ENCODE assay signal across 13 cellular contexts in genomic region chr1:209646558-209646957, GRCh38. TPM values are rescaled to one million over a fixed set of nuclear protein-coding genes. Genes with fewer than 3 reads are reported as not detected.
A peak's percentile ranks its signal among the peaks of the same experiment; 100 is the strongest.
DNase-seq lines count a peak whose midpoint lies in the region; ATAC-seq, FAIRE-seq and TF ChIP-seq lines count a peak whose summit lies in the region.
"Had no signal": no experiment of that assay in that cellular context is flagged by ENCODE, and none has a peak within 500 bp of the region (broad histone marks: within the 10 kb centered on the region; RNA-seq: fewer than 3 reads in every experiment).

No MANE protein-coding gene starts in this region.

- H4K8ac ChIP-seq in mesendoderm (ENCODE audit: low read depth, low read length), result no peak overlapping the region

- no peak for TF ChIP-seq CTCF in breast epithelium (IDR thresholded peaks at IDR 0.05)

- H2BK120ac ChIP-seq in mesendoderm (ENCODE audit: low read depth, low read length), result no peak overlapping the region

- H3K4me2 ChIP-seq in BLaER1 treated with 17β-estradiol and CSF1 and Interleukin-3, amounts not matched to agents 10 nM and 100 nM, result peak overlapping the region; percentile 61 to 99 (median 95)
- H3K4me2 ChIP-seq in mesendoderm (ENCODE audit: low read length), result no peak overlapping the region

- H3K9me3 ChIP-seq in BLaER1 treated with 17β-estradiol and CSF1 and Interleukin-3, amounts not matched to agents 10 nM and 100 nM (replicated peaks in 1 of 11), result no peaks in the 10 kb centered on the region
- H3K9me3 ChIP-seq in breast epithelium, result no peaks in the 10 kb centered on the region

- no peak for ATAC-seq in GM21619 (IDR thresholded peaks at IDR 0.05; ENCODE audit: unreplicated experiment)

- no peak overlapping the region for H2BK15ac ChIP-seq in mesendoderm (replicated peaks; ENCODE audit: low read depth)

- no peak overlapping the region for H3K56ac ChIP-seq in mesendoderm (ENCODE audit: low read length)

- peak; percentile 80 for FAIRE-seq in HTR-8/SVneo (lab: Jason Lieb, UNC)

- H3K4ac ChIP-seq in mesendoderm (ENCODE audit: low read depth, low read length), result no peak overlapping the region

- H4K20me1 ChIP-seq in BLaER1 treated with 17β-estradiol and CSF1 and Interleukin-3, amounts not matched to agents 10 nM and 100 nM, result no peaks in the 10 kb centered on the region

- peaks cover 70 to 95% (median 85%) of the 10 kb centered on the region in 10 experiments for H3K4me1 ChIP-seq in BLaER1 treated with 17β-estradiol and CSF1 and Interleukin-3, amounts not matched to agents 10 nM and 100 nM
- H3K4me1 ChIP-seq in breast epithelium (peaks cover 4 to 9% of the 10 kb centered on the region in 2 donors), mesendoderm (ENCODE audit: control insufficient read depth, low read depth, low read length) (no peaks in the 10 kb centered on the region)

- no peak overlapping the region for H4K5ac ChIP-seq in mesendoderm (ENCODE audit: low read length)

- H3K79me2 ChIP-seq in mesendoderm (ENCODE audit: control insufficient read depth, insufficient read depth, low read length), result no peaks in the 10 kb centered on the region

- H3K27me3 ChIP-seq in BLaER1 treated with 17β-estradiol and CSF1 and Interleukin-3, amounts not matched to agents 10 nM and 100 nM, result no peaks in the 10 kb centered on the region
- no peaks in the 10 kb centered on the region for H3K27me3 ChIP-seq in breast epithelium
- no peaks in the 10 kb centered on the region for H3K27me3 ChIP-seq in mesendoderm (ENCODE audit: insufficient read depth, low read length, poor library complexity)

- TF ChIP-seq POLR2A in breast epithelium (IDR thresholded peaks at IDR 0.05), result no peak

- H3K36me3 ChIP-seq in BLaER1 treated with 17β-estradiol and CSF1 and Interleukin-3, amounts not matched to agents 10 nM and 100 nM, result no peaks in the 10 kb centered on the region
- H3K36me3 ChIP-seq in breast epithelium, result no peaks in the 10 kb centered on the region
- H3K36me3 ChIP-seq in mesendoderm (ENCODE audit: control insufficient read depth, insufficient read depth, low read length), result no peaks in the 10 kb centered on the region

- no peak overlapping the region for H2AK5ac ChIP-seq in mesendoderm (ENCODE audit: low read length)

- no CpG with 5 or more reads among the region's 5 CpGs for WGBS in mesendoderm (ENCODE audit: extremely low coverage, insufficient coverage, low lambda C conversion rate)

- H3K4me3 ChIP-seq in BLaER1 treated with 17β-estradiol and CSF1 and Interleukin-3, amounts not matched to agents 10 nM and 100 nM, result peak overlapping the region in 2 of 10 experiments; percentile 52 to 63; a peak in 2 of 20 replicates
- H3K4me3 ChIP-seq in breast epithelium (peak overlapping the region in 1 of 3 donors; percentile 6), mesendoderm (ENCODE audit: low read length) (no peak overlapping the region)

- H3K27ac ChIP-seq in BLaER1 treated with 17β-estradiol and CSF1 and Interleukin-3, amounts not matched to agents 10 nM and 100 nM, result peak overlapping the region in 6 of 11 experiments; percentile 1 to 87 (median 38); a peak in 12 of 22 replicates
- peak overlapping the region; percentile 34 to 51 for H3K27ac ChIP-seq in breast epithelium
- H3K27ac ChIP-seq in mesendoderm (ENCODE audit: low read depth, low read length), result no peak overlapping the region
- no peak overlapping the region for H3K27ac ChIP-seq in substantia nigra (ENCODE audit: low read depth, low read length, poor library complexity, severe bottlenecking)

- intact Hi-C loops in breast epithelium (cut with DNase I; ENCODE audit: low total_unique reads), result no loop called here

- DNase-seq in HTR-8/SVneo (ENCODE audit: insufficient read length, low spot score) (no peak), breast epithelium (ENCODE audit: low spot score in 2 of 2) (no peak), mesendoderm (peak; percentile 64), substantia nigra (lab: John Stamatoyannopoulos, UW) (no peak), SIG-M5 (lab: John Stamatoyannopoulos, UW) (no peak), T-helper 9 cell (no peak)
- DNase-seq: activated CD4-positive, alpha-beta T cell treated with anti-CD3 and anti-CD28 coated beads for 48 hours; activated naive CD8-positive, alpha-beta T cell treated with anti-CD3 and anti-CD28 coated beads, Interleukin-2, amount 10 ng/mL, durations not matched to agents 7 days and 5 days; GDM1 had no signal

- H3K9ac ChIP-seq in BLaER1 treated with 17β-estradiol and CSF1 and Interleukin-3, amounts not matched to agents 10 nM and 100 nM, result no peak overlapping the region
- no peak overlapping the region for H3K9ac ChIP-seq in mesendoderm (ENCODE audit: low read length)

- no peak overlapping the region for H3K18ac ChIP-seq in mesendoderm (ENCODE audit: low read length)

- H2BK5ac ChIP-seq in mesendoderm (ENCODE audit: low read length), result no peak overlapping the region

- no peaks in the 10 kb centered on the region for H3K79me1 ChIP-seq in mesendoderm (ENCODE audit: low read length)

- H3K23ac ChIP-seq in mesendoderm (ENCODE audit: low read length), result no peak overlapping the region

RNA-seq across cellular contexts. Expression of gene LAMB3, which starts 5.7 kb away (rescaled TPM):
- 10 to 100 TPM; 23.9 to 48.0 (median 35.6) TPM for total RNA-seq in breast epithelium
- 0.79 TPM for polyA plus RNA-seq in mesendoderm (2013, experiment 1 of 2)
- polyA plus RNA-seq in mesendoderm (2013, experiment 2 of 2), result 0.73 TPM

RNA-seq across cellular contexts. Expression of gene G0S2, which starts 28.7 kb away (rescaled TPM):
- total RNA-seq in breast epithelium, result 1,000 to 10,000 TPM in 1 of 3 donors, 100 to 1,000 TPM in 2; 198 to 1,307 (median 636) TPM
- 0.44 TPM for polyA plus RNA-seq in mesendoderm (2013, experiment 1 of 2)
- polyA plus RNA-seq in mesendoderm (2013, experiment 2 of 2), result 0.36 TPM
- total RNA-seq: OCI-LY7 had no signal

RNA-seq across cellular contexts. Expression of gene HSD11B1, which starts 58.1 kb away (rescaled TPM):
- 10 to 100 TPM in 1 of 3 donors, 1 to 10 TPM in 1, under 1 TPM in 1; 0.88 to 90.1 (median 7.5) TPM for total RNA-seq in breast epithelium
- polyA plus RNA-seq in mesendoderm (2013, experiment 1 of 2), result not detected
- polyA plus RNA-seq in mesendoderm (2013, experiment 2 of 2), result not detected
- total RNA-seq: activated naive CD8-positive, alpha-beta T cell treated with anti-CD3 and anti-CD28 coated beads, Interleukin-2, amount 10 ng/mL, durations not matched to agents 7 days and 5 days; glomerular endothelial cell; OCI-LY7 had no signal

Comparison
In these comparisons a context has a peak if more than half of its experiments do, and no peak if none do; other contexts are left out.
1. H3K27ac ChIP-seq: peak in BLaER1 treated with 17β-estradiol and CSF1 and Interleukin-3, amounts not matched to agents 10 nM and 100 nM (6 of 11) and breast epithelium (2 of 2); none in mesendoderm (single experiment) and substantia nigra (single experiment).